Comparison of ENCODE assay signal across 1 cellular context in the genomic region with DNA sequence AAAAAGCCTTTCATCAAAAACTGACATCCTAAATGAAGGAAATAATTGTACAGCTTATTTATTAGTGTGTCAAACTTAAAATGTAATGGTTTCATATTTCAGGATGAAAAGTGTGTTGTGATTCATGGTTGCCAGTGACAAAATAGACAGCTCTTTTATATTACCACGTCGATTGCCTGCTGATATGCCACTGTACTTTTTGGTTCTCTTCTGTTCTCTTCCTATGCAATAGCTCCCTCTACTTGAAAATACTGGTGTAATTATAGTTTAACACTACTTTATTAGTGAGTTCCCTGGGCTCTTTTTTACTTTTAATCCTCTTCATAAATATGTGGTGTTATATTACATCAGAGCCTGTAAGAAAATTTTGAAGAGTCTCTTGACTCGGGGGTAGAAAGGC.
TF ChIP-seq lines count a peak whose summit lies in the region.

No MANE protein-coding gene starts in this region.

TF ChIP-seq in SK-N-SH treated with all-trans-retinoic acid at 6 μM for 48 hours, 23 proteins besides CTCF, POLR2A, EP300 and RAD21 (continued from another document):
- TF ChIP-seq OSR1 (CRISPR knock-in tag; IDR thresholded peaks at IDR 0.05) (no peak), ZNF70 (CRISPR knock-in tag; IDR thresholded peaks at IDR 0.05) (no peak), ISL1 (CRISPR knock-in tag; IDR thresholded peaks at IDR 0.05) (no peak), TOX (CRISPR knock-in tag; IDR thresholded peaks at IDR 0.05; ENCODE audit: borderline replicate concordance) (no peak)
- TF ChIP-seq, protein P1, sequence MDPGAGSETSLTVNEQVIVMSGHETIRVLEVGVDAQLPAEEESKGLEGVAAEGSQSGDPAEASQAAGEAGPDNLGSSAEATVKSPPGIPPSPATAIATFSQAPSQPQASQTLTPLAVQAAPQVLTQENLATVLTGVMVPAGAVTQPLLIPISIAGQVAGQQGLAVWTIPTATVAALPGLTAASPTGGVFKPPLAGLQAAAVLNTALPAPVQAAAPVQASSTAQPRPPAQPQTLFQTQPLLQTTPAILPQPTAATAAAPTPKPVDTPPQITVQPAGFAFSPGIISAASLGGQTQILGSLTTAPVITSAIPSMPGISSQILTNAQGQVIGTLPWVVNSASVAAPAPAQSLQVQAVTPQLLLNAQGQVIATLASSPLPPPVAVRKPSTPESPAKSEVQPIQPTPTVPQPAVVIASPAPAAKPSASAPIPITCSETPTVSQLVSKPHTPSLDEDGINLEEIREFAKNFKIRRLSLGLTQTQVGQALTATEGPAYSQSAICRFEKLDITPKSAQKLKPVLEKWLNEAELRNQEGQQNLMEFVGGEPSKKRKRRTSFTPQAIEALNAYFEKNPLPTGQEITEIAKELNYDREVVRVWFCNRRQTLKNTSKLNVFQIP (CRISPR knock-in tag; IDR thresholded peaks at IDR 0.05; ENCODE audit: borderline replicate concordance, low read depth) = no peak
